Comparison of ENCODE assay signal across 1 cellular context in the genomic region with DNA sequence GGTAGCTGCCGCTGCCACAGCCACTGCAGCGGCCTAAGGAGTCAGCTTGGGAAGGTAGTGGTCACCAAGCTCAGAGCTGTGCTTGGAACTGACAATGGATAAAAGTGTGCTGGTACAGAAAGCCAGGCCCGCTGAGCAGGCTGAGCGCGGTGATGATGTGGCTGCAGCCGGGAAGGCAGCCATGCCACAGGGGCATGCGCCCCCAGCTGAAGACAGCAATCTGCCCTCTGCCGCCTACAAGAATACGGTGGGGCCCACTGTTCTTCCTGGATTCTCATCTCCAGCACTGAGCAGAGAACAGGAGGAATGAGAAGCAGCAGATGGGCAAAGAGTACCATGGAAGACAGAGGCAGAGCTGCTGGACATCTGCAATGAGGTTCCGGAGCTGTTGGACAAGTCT.
TF ChIP-seq lines count a peak whose summit lies in the region.

No MANE protein-coding gene starts in this region.

TF ChIP-seq in HepG2, 621 proteins besides CTCF, POLR2A, EP300 and RAD21:
- TF ChIP-seq XBP1 (CRISPR knock-in tag; IDR thresholded peaks at IDR 0.05) (no peak), ZNF687 (CRISPR knock-in tag; IDR thresholded peaks at IDR 0.05) (0 out of 2 replicates have a peak, but pooled peaks have one; percentile 9)
